Comparison of ENCODE assay signal across 10 cellular contexts in genomic region chr12:122867701-122868461, GRCh38. TPM values are rescaled to one million over a fixed set of nuclear protein-coding genes. Genes with fewer than 3 reads are reported as not detected.
A peak's percentile ranks its signal among the peaks of the same experiment; 100 is the strongest.
DNase-seq lines count a peak whose midpoint lies in the region; ATAC-seq and TF ChIP-seq lines count a peak whose summit lies in the region.
"Had no signal": no experiment of that assay in that cellular context is flagged by ENCODE, and none has a peak within 500 bp of the region (broad histone marks: within the 10 kb centered on the region; RNA-seq: fewer than 3 reads in every experiment).

No MANE protein-coding gene starts in this region.

- peak; percentile 37 for TF ChIP-seq CTCF in lower lobe of right lung (IDR thresholded peaks at IDR 0.05)
- no peak for TF ChIP-seq CTCF in vagina (IDR thresholded peaks at IDR 0.05)

- no peaks in the 10 kb centered on the region for H3K9me3 Mint-ChIP-seq in activated naive CD8-positive, alpha-beta T cell treated with anti-CD3 and anti-CD28 coated beads for 36 hours
- H3K9me3 Mint-ChIP-seq: CD8-positive, alpha-beta T cell had no signal

- ATAC-seq in lower lobe of right lung = no peak
- ATAC-seq in HG03520 (IDR thresholded peaks at IDR 0.05; ENCODE audit: unreplicated experiment) = no peak
- ATAC-seq: CD8-positive, alpha-beta T cell had no signal

- peak overlapping the region; percentile 14 for H3K27ac ChIP-seq in caudate nucleus (ENCODE audit: low read depth, low read length)
- H3K27ac ChIP-seq in lower lobe of right lung = peak overlapping the region; percentile 46
- peak overlapping the region; percentile 57 for H3K27ac ChIP-seq in vagina

- TF ChIP-seq POLR2A in vagina (IDR thresholded peaks at IDR 0.05) = no peak

- peak; percentile 1 for DNase-seq in stimulated activated CD4-positive, alpha-beta T cell treated with anti-CD3 and anti-CD28 coated beads, Interleukin-4, amount 100 ng/mL, for 1 hour
- DNase-seq in stimulated activated CD4-positive, alpha-beta T cell treated with anti-CD3 and anti-CD28 coated beads, Interleukin-1b, Interleukin-23, amount 100 ng/mL, for 48 hours = no peak
- DNase-seq in caudate nucleus (lab: John Stamatoyannopoulos, UW) = peak in 4 of 61 donors; percentile 26 to 66 (median 30)
- DNase-seq in lower lobe of right lung = peak; percentile 52
- DNase-seq in vagina (ENCODE audit: extremely low spot score in 2 of 2) = no peak
- no peak for DNase-seq in activated naive CD8-positive, alpha-beta T cell treated with anti-CD3 and anti-CD28 coated beads for 36 hours
- DNase-seq in HCEC 1CT = no peak
- DNase-seq: activated naive CD4-positive, alpha-beta T cell treated with Interleukin-2 at 50 U/mL for 16 hours had no signal

- H3K27me3 Mint-ChIP-seq in activated naive CD8-positive, alpha-beta T cell treated with anti-CD3 and anti-CD28 coated beads for 36 hours = no peaks in the 10 kb centered on the region

- H3K27me3 ChIP-seq in lower lobe of right lung (ENCODE audit: low read depth) (no peaks in the 10 kb centered on the region), vagina (no peaks in the 10 kb centered on the region)

- H3K36me3 ChIP-seq in lower lobe of right lung = peaks cover 77% of the 10 kb centered on the region
- H3K36me3 ChIP-seq in vagina = peaks cover 0 to 44% of the 10 kb centered on the region in 2 donors

- H3K9me3 ChIP-seq in lower lobe of right lung = no peaks in the 10 kb centered on the region
- no peaks in the 10 kb centered on the region for H3K9me3 ChIP-seq in vagina

- no peak overlapping the region for H3K27ac Mint-ChIP-seq in activated naive CD8-positive, alpha-beta T cell treated with anti-CD3 and anti-CD28 coated beads for 36 hours
- H3K27ac Mint-ChIP-seq: CD8-positive, alpha-beta T cell had no signal

- H3K4me3 ChIP-seq in lower lobe of right lung (no peak overlapping the region), vagina (no peak overlapping the region)

- peaks cover 29% of the 10 kb centered on the region for H3K4me1 Mint-ChIP-seq in activated naive CD8-positive, alpha-beta T cell treated with anti-CD3 and anti-CD28 coated beads for 36 hours

- peaks cover 28% of the 10 kb centered on the region for H3K36me3 Mint-ChIP-seq in activated naive CD8-positive, alpha-beta T cell treated with anti-CD3 and anti-CD28 coated beads for 36 hours

- no peak overlapping the region for H3K4me3 Mint-ChIP-seq in activated naive CD8-positive, alpha-beta T cell treated with anti-CD3 and anti-CD28 coated beads for 36 hours
- H3K4me3 Mint-ChIP-seq: CD8-positive, alpha-beta T cell had no signal

- intact Hi-C loops in lower lobe of right lung (cut with DNase I) (no loop called here), vagina (cut with DNase I) (no loop called here)

- H3K4me1 ChIP-seq in lower lobe of right lung = peaks cover 66% of the 10 kb centered on the region
- peaks cover 58% of the 10 kb centered on the region for H3K4me1 ChIP-seq in vagina

RNA-seq across cellular contexts. Expression of gene VPS37B, which starts 28.0 kb away (rescaled TPM):
- 34.5 TPM for total RNA-seq in lower lobe of right lung
- 34.9 TPM for total RNA-seq in vagina
- 10 to 100 TPM; 27.0 to 28.2 TPM for total RNA-seq in activated naive CD8-positive, alpha-beta T cell treated with anti-CD3 and anti-CD28 coated beads for 36 hours

RNA-seq across cellular contexts. Expression of gene HIP1R, which starts 32.6 kb away (rescaled TPM):
- 28.2 TPM for total RNA-seq in lower lobe of right lung
- 66.0 TPM for total RNA-seq in vagina
- total RNA-seq in activated naive CD8-positive, alpha-beta T cell treated with anti-CD3 and anti-CD28 coated beads for 36 hours = 10 to 100 TPM; 24.2 to 24.8 TPM

Comparison
In these comparisons a context has a peak if more than half of its experiments do, and no peak if none do; other contexts are left out.
1. DNase-seq: peak in stimulated activated CD4-positive, alpha-beta T cell treated with anti-CD3 and anti-CD28 coated beads, Interleukin-4, amount 100 ng/mL, for 1 hour (single experiment) and lower lobe of right lung (single experiment); none in stimulated activated CD4-positive, alpha-beta T cell treated with anti-CD3 and anti-CD28 coated beads, Interleukin-1b, Interleukin-23, amount 100 ng/mL, for 48 hours (single experiment), vagina (0 of 2), activated naive CD8-positive, alpha-beta T cell treated with anti-CD3 and anti-CD28 coated beads for 36 hours (single experiment) and HCEC 1CT (single experiment).
2. Peak in every context shown above with its lines, with median percentiles within 50 percentile points of each other: H3K27ac ChIP-seq.